ENCODE assay signal across 11 cellular contexts in the genomic region with DNA sequence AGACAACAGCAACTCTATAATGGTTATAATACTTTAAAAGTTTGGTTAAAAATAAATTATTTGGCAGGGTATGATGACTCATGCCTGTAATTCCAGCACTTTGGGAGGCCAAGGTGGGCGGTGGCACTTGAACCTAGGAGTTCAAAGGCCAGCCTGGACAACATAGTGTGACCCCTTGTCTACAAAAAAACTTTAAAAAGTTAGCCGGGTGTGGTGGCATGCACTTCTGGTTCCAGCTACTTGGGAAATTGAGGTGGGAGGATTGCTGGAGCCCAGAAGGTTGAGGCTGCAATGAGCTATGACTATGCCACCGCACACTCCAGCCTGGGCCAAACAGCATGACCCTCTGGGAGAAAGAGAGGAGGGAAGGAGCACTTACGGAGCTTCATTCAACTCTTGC.
"Had no signal": no experiment of that assay in that cellular context is flagged by ENCODE, and none has a peak within 500 bp of the region (broad histone marks: within the 10 kb centered on the region; RNA-seq: fewer than 3 reads in every experiment).

No MANE protein-coding gene starts in this region.

- H3K4me1 ChIP-seq: HAP-1 had no signal

- H3K36me3 ChIP-seq: HAP-1 had no signal

- H3K4me2 ChIP-seq: GM23338 had no signal

- H3K4me1 Mint-ChIP-seq: GM23338 had no signal

- H3K4me3 ChIP-seq: GM23248, GM23338, HAP-1 had no signal

- H3K9ac ChIP-seq: GM23248 had no signal

- H3K9me3 Mint-ChIP-seq: GM23338, H9, HFFc6 had no signal

- DNase-seq: GM23248, GOT3, H7, H9, HCEC 1CT, HFFc6 had no signal

- ATAC-seq: GM23338, HCT116 had no signal

- H3K4me3 Mint-ChIP-seq: GM23338, H9, HFFc6 had no signal

- FAIRE-seq: H1, H54 had no signal

- H3K27ac ChIP-seq: GM23248 had no signal

- H3K9me3 ChIP-seq: HAP-1 had no signal

- H3K27ac Mint-ChIP-seq: GM23338, H9, HFFc6 had no signal

- H2AFZ ChIP-seq: GM23248, GM23338 had no signal
